In genomic region chr20:16573011-16573965, GRCh38 we compare ENCODE assay signal across 8 cellular contexts. TPM values are rescaled to one million over a fixed set of nuclear protein-coding genes. Genes with fewer than 3 reads are reported as not detected.
DNase-seq lines count a peak whose midpoint lies in the region; ATAC-seq and TF ChIP-seq lines count a peak whose summit lies in the region.

Gene KIF16B (minus strand): TSS chr20:16573448. CDS start chr20:16573275, 173 bp downstream.

- intact Hi-C loops in colonic mucosa (cut with DNase I) = no loop called here

- peak within 1 kb of the TSS; percentile 81 to 95 for H3K9ac ChIP-seq in colonic mucosa (ENCODE audit: low read depth in 2 of 2, low read length in 2 of 2)

- no peaks in the 10 kb centered on the region for H3K4me1 ChIP-seq in colonic mucosa

- ATAC-seq in GM19043 (IDR thresholded peaks at IDR 0.05; ENCODE audit: low read depth, unreplicated experiment) (peak; percentile 71), HG03342 (IDR thresholded peaks at IDR 0.05; ENCODE audit: unreplicated experiment) (peak; percentile 72), left lobe of liver (peak; percentile 92)

- H3K4me3 ChIP-seq in colonic mucosa = peak within 1 kb of the TSS; percentile 73

- no peak for TF ChIP-seq CTCF in colonic mucosa (IDR thresholded peaks at IDR 0.05)

- peak; percentile 95 for DNase-seq in AG20443 (ENCODE audit: low spot score)
- DNase-seq in NCI-H460 (ENCODE audit: extremely low read depth, low read depth) = peak; percentile 87
- DNase-seq in activated CD4-positive, alpha-beta T cell treated with anti-CD3 and anti-CD28 coated beads for 48 hours = peak; percentile 90
- peak; percentile 94 for DNase-seq in colonic mucosa
- peak; percentile 97 for DNase-seq in left lobe of liver (ENCODE audit: low spot score)
- peak; percentile 86 for DNase-seq in stimulated activated CD4-positive, alpha-beta T cell treated with anti-CD3 and anti-CD28 coated beads, Interleukin-1b, Interleukin-23, amount 100 ng/mL, for 48 hours

- H3K36me3 ChIP-seq in colonic mucosa = no peaks in the 10 kb centered on the region

- peak within 1 kb of the TSS; percentile 77 for H3K27ac ChIP-seq in colonic mucosa

- H3K9me3 ChIP-seq in colonic mucosa = no peaks in the 10 kb centered on the region

- no peaks in the 10 kb centered on the region for H3K27me3 ChIP-seq in colonic mucosa

RNA-seq across cellular contexts. Expression of gene KIF16B, which starts in this region (rescaled TPM):
- 14.5 and 18.0 TPM in 2 replicates for total RNA-seq in NCI-H460 (2014; rRNA removed; shearing (Covaris generic))
- 15.1 and 20.5 TPM in 2 replicates for polyA plus RNA-seq in NCI-H460 (2014; cell fraction: nucleus; rRNA removed)
- total RNA-seq in colonic mucosa (10 to 100 TPM; 41.6 to 68.7 TPM), left lobe of liver (10.1 TPM)

Comparison
In these comparisons a context has a peak if more than half of its experiments do, and no peak if none do; other contexts are left out.
1. Peak in every context shown above with its lines: DNase-seq, ATAC-seq, H3K4me3 ChIP-seq and H3K27ac ChIP-seq.